In genomic region chr17:17048106-17048505, GRCh38 we compare ENCODE assay signal across 1 cellular context.
TF ChIP-seq lines count a peak whose summit lies in the region.

No MANE protein-coding gene starts in this region.

TF ChIP-seq in GM12878, 131 proteins besides CTCF, POLR2A, EP300 and RAD21:
- no peak for TF ChIP-seq SMARCA5 (IDR thresholded peaks at IDR 0.05)
- TF ChIP-seq E2F8 (IDR thresholded peaks at IDR 0.05; ENCODE audit: low read depth, partially characterized antibody) = no peak
- TF ChIP-seq SIX5 (IDR thresholded peaks at IDR 0.05; ENCODE audit: low read depth, low read length, severe bottlenecking) = no peak
- no peak for TF ChIP-seq ATF2 (IDR thresholded peaks at IDR 0.05; ENCODE audit: low read length)
- TF ChIP-seq HDAC6 (IDR thresholded peaks at IDR 0.05; ENCODE audit: unreplicated experiment) = no peak
- no peak for TF ChIP-seq ZBED1 (IDR thresholded peaks at IDR 0.05; ENCODE audit: borderline replicate concordance)
- no peak for TF ChIP-seq BCLAF1 (IDR thresholded peaks at IDR 0.05)
- no peak for TF ChIP-seq E4F1 (IDR thresholded peaks at IDR 0.05; ENCODE audit: borderline replicate concordance, partially characterized antibody)
- no peak for TF ChIP-seq ZNF274 (IDR thresholded peaks at IDR 0.05; ENCODE audit: insufficient read depth, insufficient read length)
- TF ChIP-seq MEF2A (IDR thresholded peaks at IDR 0.05; ENCODE audit: insufficient read depth, low read depth, low read length) = no peak
- no peak for TF ChIP-seq ZNF217 (IDR thresholded peaks at IDR 0.05)
- TF ChIP-seq ASH2L (IDR thresholded peaks at IDR 0.05; ENCODE audit: borderline replicate concordance, low read depth) = no peak
- no peak for TF ChIP-seq MTA2 (IDR thresholded peaks at IDR 0.05; ENCODE audit: low read depth)
- no peak for TF ChIP-seq ESRRA (IDR thresholded peaks at IDR 0.05; ENCODE audit: low read length)
TF ChIP-seq in GM12878: peak in this region for 0.
